In genomic region chr9:113410207-113411158, GRCh38 we compare ENCODE assay signal across 8 cellular contexts. TPM values are rescaled to one million over a fixed set of nuclear protein-coding genes. Genes with fewer than 3 reads are reported as not detected.
A peak's percentile ranks its signal among the peaks of the same experiment; 100 is the strongest.
DNase-seq lines count a peak whose midpoint lies in the region; TF ChIP-seq lines count a peak whose summit lies in the region.

A gene with protein sequence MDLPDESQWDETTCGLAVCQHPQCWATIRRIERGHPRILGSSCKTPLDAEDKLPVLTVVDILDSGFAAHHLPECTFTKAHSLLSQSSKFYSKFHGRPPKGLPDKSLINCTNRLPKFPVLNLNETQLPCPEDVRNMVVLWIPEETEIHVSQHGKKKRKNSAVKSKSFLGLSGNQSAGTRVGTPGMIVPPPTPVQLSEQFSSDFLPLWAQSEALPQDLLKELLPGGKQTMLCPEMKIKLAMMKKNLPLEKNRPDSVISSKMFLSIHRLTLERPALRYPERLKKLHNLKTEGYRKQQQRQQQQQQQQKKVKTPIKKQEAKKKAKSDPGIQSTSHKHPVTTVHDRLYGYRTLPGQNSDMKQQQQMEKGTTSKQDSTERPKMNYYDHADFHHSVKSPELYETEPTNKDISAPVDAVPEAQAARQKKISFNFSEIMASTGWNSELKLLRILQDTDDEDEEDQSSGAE (plus strand): TSS chr9:113410747. CDS start chr9:113413494, 2,747 bp downstream.
Gene POLE3 (minus strand): TSS chr9:113410675. CDS start chr9:113410293, 382 bp downstream.

- no peaks in the 10 kb centered on the region for H3K9me3 Mint-ChIP-seq in neural crest cell

- H3K27me3 ChIP-seq in HAP-1 (ENCODE audit: low read depth): no peaks in the 10 kb centered on the region
- H3K27me3 ChIP-seq in MG63: no peaks in the 10 kb centered on the region
- no peaks in the 10 kb centered on the region for H3K27me3 ChIP-seq in stomach

- WGBS in stomach, 5 donors: 0% methylated on average over 42 to 72 of the region's 72 CpGs

- H3K27ac ChIP-seq in stomach: peak within 1 kb of the TSS; percentile 95 to 99 (median 98)

- peaks cover 38% of the 10 kb centered on the region for H3K4me1 Mint-ChIP-seq in neural crest cell

- H3K36me3 ChIP-seq in HAP-1 (replicated peaks) (peaks cover 39% of the 10 kb centered on the region), MG63 (peaks cover 27% of the 10 kb centered on the region), stomach (peaks cover 9 to 21% (median 19%) of the 10 kb centered on the region in 4 donors)

- peak within 1 kb of the TSS; percentile 99 for H3K4me3 Mint-ChIP-seq in neural crest cell

- no peak for TF ChIP-seq EP300 in stomach (IDR thresholded peaks at IDR 0.05)

- H3K4me1 ChIP-seq in HAP-1 (peaks cover 6% of the 10 kb centered on the region), stomach (peaks cover 6 to 44% (median 31%) of the 10 kb centered on the region in 4 donors)

- intact Hi-C loops in stomach (cut with DNase I; ENCODE audit: low total_unique reads): no loop called here

- no peaks in the 10 kb centered on the region for H3K9me3 ChIP-seq in HAP-1
- no peaks in the 10 kb centered on the region for H3K9me3 ChIP-seq in MG63
- H3K9me3 ChIP-seq in stomach: no peaks in the 10 kb centered on the region

- TF ChIP-seq CTCF in foreskin fibroblast (IDR thresholded peaks at IDR 0.05; ENCODE audit: low read depth, low read length) (no peak), neural crest cell (conservative IDR thresholded peaks at IDR 0.05) (no peak), stomach (IDR thresholded peaks at IDR 0.05) (peak in 1 of 7 experiments; percentile 36)

- peak in 1 of 4 donors; percentile 31 for TF ChIP-seq POLR2A in stomach (IDR thresholded peaks at IDR 0.05)

- H3K27me3 Mint-ChIP-seq in neural crest cell (ENCODE audit: low read depth): no peaks in the 10 kb centered on the region

- peak; percentile 92 for DNase-seq in G401 (ENCODE audit: low spot score)
- peak; percentile 90 to 96 for DNase-seq in HAP-1 (ENCODE audit: low spot score in 2 of 2)
- DNase-seq in MG63: peak; percentile 94
- peak; percentile 96 to 97 for DNase-seq in SHP77 (lab: John Stamatoyannopoulos, UW)
- peak; percentile 91 for DNase-seq in activated gamma-delta T cell treated with Interleukin-2 at 50 U/mL for 16 hours
- DNase-seq in foreskin fibroblast: peak; percentile 95 to 99
- DNase-seq in neural crest cell (ENCODE audit: low read depth, low spot score): peak; percentile 91
- peak; percentile 95 for DNase-seq in stomach

- peak within 1 kb of the TSS; percentile 100 for H3K27ac Mint-ChIP-seq in neural crest cell (ENCODE audit: unreplicated experiment)

- in situ Hi-C loops in G401 (cut with HindIII; ENCODE audit: low sequenced_read_pairs): no loop called here
- in situ Hi-C loops in HAP-1 (cut with MboI; ENCODE audit: low sequenced_read_pairs): no loop called here

- H3K4me3 ChIP-seq in HAP-1: peak within 1 kb of the TSS; percentile 95
- H3K4me3 ChIP-seq in MG63: peak within 1 kb of the TSS; percentile 70
- peak within 1 kb of the TSS; percentile 64 to 95 for H3K4me3 ChIP-seq in foreskin fibroblast (ENCODE audit: low read depth in 1 of 2, low read length in 2 of 2)
- peak within 1 kb of the TSS; percentile 78 to 98 (median 88) for H3K4me3 ChIP-seq in stomach

- peaks cover 11% of the 10 kb centered on the region for H3K36me3 Mint-ChIP-seq in neural crest cell (ENCODE audit: low read depth)

RNA-seq across cellular contexts. Expression of the first gene that starts in this region (rescaled TPM):
- total RNA-seq in G401 (2014; rRNA removed; shearing (Covaris generic)): 1.3 TPM in 1 of 2 replicates, not detected in the other
- total RNA-seq in MG63 (2014; rRNA removed; shearing (Covaris generic); ENCODE audit: low replicate concordance): 0.33 TPM in 1 of 2 replicates, not detected in the other
- 0.68 and 0.77 TPM in 2 replicates for total RNA-seq in neural crest cell
- under 1 TPM in 2 of 5 donors, not detected in 3; 0.55 to 0.58 TPM for total RNA-seq in stomach
- polyA plus RNA-seq in stomach: under 1 TPM; 0.19 to 0.61 (median 0.58) TPM

RNA-seq across cellular contexts. Expression of gene POLE3, which starts in this region (rescaled TPM):
- total RNA-seq in G401 (2014; rRNA removed; shearing (Covaris generic)): 94.5 and 116 TPM in 2 replicates
- total RNA-seq in MG63 (2014; rRNA removed; shearing (Covaris generic); ENCODE audit: low replicate concordance): 81.1 and 97.9 TPM in 2 replicates
- total RNA-seq in neural crest cell (86.5 and 86.6 TPM in 2 replicates), stomach (10 to 100 TPM in 3 of 5 donors, 1 to 10 TPM in 2; 4.1 to 47.4 (median 25.4) TPM)
- 10 to 100 TPM; 31.0 to 39.1 (median 31.9) TPM for polyA plus RNA-seq in stomach

Comparison
In these comparisons a context has a peak if more than half of its experiments do, and no peak if none do; other contexts are left out.
1. Peak in every context shown above with its lines: DNase-seq, H3K4me3 ChIP-seq and H3K27ac ChIP-seq.